22 cellular contexts compared by ENCODE assay signal in the genomic region with DNA sequence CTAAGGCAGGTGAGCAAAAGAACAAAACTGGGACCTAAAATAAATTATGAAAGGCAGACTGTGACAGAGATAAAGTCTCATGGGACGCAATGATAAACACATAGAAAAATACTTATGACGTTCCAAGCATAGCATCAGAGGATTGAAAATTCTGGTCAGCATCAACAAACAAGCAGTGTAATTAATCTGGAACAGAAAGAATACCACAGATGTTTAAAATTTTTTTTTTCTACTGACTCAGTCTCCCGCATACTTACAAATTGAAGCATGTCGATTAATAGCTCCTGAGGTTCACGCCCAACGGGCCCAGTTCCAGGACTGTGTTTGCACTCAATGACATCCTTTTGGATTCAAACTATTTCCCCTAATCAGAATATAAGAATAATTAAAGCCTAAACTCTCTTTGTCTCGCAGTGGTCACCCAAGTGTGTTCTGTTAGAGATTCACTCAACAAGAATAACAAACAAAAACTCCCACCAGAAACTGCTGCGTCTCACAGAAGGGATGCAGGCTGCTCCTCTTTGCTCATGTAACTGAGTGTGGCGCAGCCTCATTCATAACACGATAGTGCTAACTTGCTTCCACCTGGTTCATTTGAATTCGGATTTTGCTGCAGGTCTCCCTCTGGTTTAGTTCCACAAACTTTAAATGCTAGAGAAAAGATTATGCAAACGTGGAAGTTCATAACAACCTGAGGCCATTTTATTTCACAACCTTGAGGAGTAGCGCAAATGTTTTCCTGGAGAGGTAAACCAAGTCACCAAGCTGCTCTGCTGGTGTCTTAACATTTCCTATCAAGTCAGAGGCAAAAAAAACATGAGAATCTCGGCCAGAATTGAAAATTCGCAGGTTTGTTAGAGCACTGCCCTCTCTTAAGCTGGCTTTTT.
DNase-seq lines count a peak whose midpoint lies in the region; ATAC-seq and TF ChIP-seq lines count a peak whose summit lies in the region.
"Had no signal": no experiment of that assay in that cellular context is flagged by ENCODE, and none has a peak within 500 bp of the region (broad histone marks: within the 10 kb centered on the region; RNA-seq: fewer than 3 reads in every experiment).

No MANE protein-coding gene starts in this region.

- no peak for TF ChIP-seq CTCF in SK-N-SH (IDR thresholded peaks at IDR 0.05)

- ATAC-seq in aorta (ENCODE audit: low FRiP score) (no peak), GM21619 (IDR thresholded peaks at IDR 0.05; ENCODE audit: unreplicated experiment) (no peak), HG03159 (IDR thresholded peaks at IDR 0.05; ENCODE audit: unreplicated experiment) (no peak)
- ATAC-seq: GM12878, HepG2 had no signal

- no peak overlapping the region for H3K9ac ChIP-seq in SK-N-SH

- H3K4me1 ChIP-seq in SK-N-SH (ENCODE audit: control insufficient read depth in 1 of 2, insufficient read depth in 2 of 2, low read depth in 1 of 2, low read length in 1 of 2) (no peaks in the 10 kb centered on the region; a peak in 1 of 4 replicates), aorta (ENCODE audit: control insufficient read depth in 1 of 2, insufficient read depth in 2 of 2, low read length in 2 of 2) (no peaks in the 10 kb centered on the region)

- H3K9me2 ChIP-seq in SK-N-SH, result no peaks in the 10 kb centered on the region

- H3K36me3 ChIP-seq in SK-N-SH (replicated peaks in 1 of 2; ENCODE audit: control insufficient read depth in 1 of 2, insufficient read depth in 2 of 2, low read length in 1 of 2) (no peaks in the 10 kb centered on the region), aorta (ENCODE audit: control insufficient read depth in 1 of 2, insufficient read depth in 2 of 2, low read length in 1 of 2) (no peaks in the 10 kb centered on the region)
- H3K36me3 ChIP-seq: sigmoid colon had no signal

- H3K79me2 ChIP-seq in SK-N-SH (ENCODE audit: insufficient read depth), result no peaks in the 10 kb centered on the region

- H2AFZ ChIP-seq in SK-N-SH (ENCODE audit: low read depth), result 0 out of 2 replicates have a peak overlapping the region, but pooled peaks have one; percentile 72

- H3F3A ChIP-seq in SK-N-SH (replicated peaks; ENCODE audit: insufficient read depth), result peaks cover 3% of the 10 kb centered on the region

- H3K4me3 ChIP-seq in SK-N-SH (ENCODE audit: low read depth in 2 of 2, low read length in 1 of 2), result no peak overlapping the region
- no peak overlapping the region for H3K4me3 ChIP-seq in aorta (ENCODE audit: low read length in 2 of 2)
- H3K4me3 ChIP-seq: GM12878, lung, sigmoid colon had no signal

- H3K9me3 ChIP-seq in SK-N-SH, result no peaks in the 10 kb centered on the region
- no peaks in the 10 kb centered on the region for H3K9me3 ChIP-seq in aorta (ENCODE audit: control insufficient read depth, low read length)
- H3K9me3 ChIP-seq: sigmoid colon had no signal

- CTCF ChIA-PET in SK-N-SH (lab: Yijun Ruan, JAX), result no interaction called here

- intact Hi-C loops in aorta (cut with DNase I), result no loop called here

- H4K20me1 ChIP-seq in SK-N-SH (ENCODE audit: insufficient read depth), result no peaks in the 10 kb centered on the region

- 35% methylated on average over 15 of the region's 15 CpGs for WGBS in SK-N-SH (ENCODE audit: low lambda C conversion rate)
- WGBS in aorta, 2 donors, result 77 to 83% methylated on average over 15 of the region's 15 CpGs

- peak; percentile 11 for DNase-seq in NCI-H748 (lab: John Stamatoyannopoulos, UW; ENCODE audit: unreplicated experiment)
- no peak for DNase-seq in NCI-H748 treated with DMSO at 0.1 percent for 48 hours (lab: John Stamatoyannopoulos, UW)
- DNase-seq in SK-N-SH, result no peak
- peak; percentile 45 for DNase-seq in fibroblast of peridontal ligament (ENCODE audit: extremely low read depth)
- DNase-seq in renal cortical epithelial cell (ENCODE audit: low read depth), result peak; percentile 57
- no peak for DNase-seq in aorta
- DNase-seq: activated CD8-positive, alpha-beta memory T cell treated with anti-CD3 and anti-CD28 coated beads, Interleukin-2, amount 50 U/mL, for 48 hours; DMS79 treated with DMSO at 0.1 percent for 48 hours; H7; hippocampal formation; islet precursor cell; NCI-H1048; NCI-H187 treated with DMSO at 0.1 percent for 48 hours; NCI-H345; sigmoid colon had no signal

- H3K27ac ChIP-seq in SK-N-SH (ENCODE audit: low read depth in 2 of 2, low read length in 1 of 2), result peak overlapping the region in 1 of 2 experiments; percentile 58; a peak in 1 of 4 replicates
- H3K27ac ChIP-seq in aorta (ENCODE audit: low read depth in 1 of 2, low read length in 2 of 2), result no peak overlapping the region
- H3K27ac ChIP-seq: 22Rv1, RWPE1, sigmoid colon had no signal

- POLR2A ChIA-PET in SK-N-SH (lab: Yijun Ruan, JAX), result no interaction called here

- TF ChIP-seq EP300 in SK-N-SH (IDR thresholded peaks at IDR 0.05; ENCODE audit: borderline replicate concordance in 1 of 2, low read depth in 1 of 2, low read length in 1 of 2), result peak in 1 of 2 experiments; percentile 72; a peak in 1 of 4 replicates

- no peak for TF ChIP-seq RAD21 in SK-N-SH (IDR thresholded peaks at IDR 0.05; ENCODE audit: low read length)

- no peaks in the 10 kb centered on the region for H3K27me3 ChIP-seq in SK-N-SH (ENCODE audit: insufficient read depth)
- no peaks in the 10 kb centered on the region for H3K27me3 ChIP-seq in aorta (ENCODE audit: control insufficient read depth in 1 of 2, insufficient read depth in 2 of 2, low read length in 1 of 2)
- H3K27me3 ChIP-seq: sigmoid colon had no signal

- no peak overlapping the region for H3K4me2 ChIP-seq in SK-N-SH

TF ChIP-seq in SK-N-SH, 30 proteins besides CTCF, POLR2A, EP300 and RAD21:
- TF ChIP-seq NFIC (IDR thresholded peaks at IDR 0.05; ENCODE audit: borderline replicate concordance) (peak; percentile 47; the same call in 1 of the 2 replicates), POLR2AphosphoS5 (IDR thresholded peaks at IDR 0.05; ENCODE audit: low read depth, low read length) (no peak), TCF12 (IDR thresholded peaks at IDR 0.05) (peak; percentile 89), JUND (IDR thresholded peaks at IDR 0.05) (0 out of 2 replicates have a peak, but pooled peaks have one; percentile 10), RFX5 (IDR thresholded peaks at IDR 0.05; ENCODE audit: low read length) (no peak)
- TF ChIP-seq, protein P1, sequence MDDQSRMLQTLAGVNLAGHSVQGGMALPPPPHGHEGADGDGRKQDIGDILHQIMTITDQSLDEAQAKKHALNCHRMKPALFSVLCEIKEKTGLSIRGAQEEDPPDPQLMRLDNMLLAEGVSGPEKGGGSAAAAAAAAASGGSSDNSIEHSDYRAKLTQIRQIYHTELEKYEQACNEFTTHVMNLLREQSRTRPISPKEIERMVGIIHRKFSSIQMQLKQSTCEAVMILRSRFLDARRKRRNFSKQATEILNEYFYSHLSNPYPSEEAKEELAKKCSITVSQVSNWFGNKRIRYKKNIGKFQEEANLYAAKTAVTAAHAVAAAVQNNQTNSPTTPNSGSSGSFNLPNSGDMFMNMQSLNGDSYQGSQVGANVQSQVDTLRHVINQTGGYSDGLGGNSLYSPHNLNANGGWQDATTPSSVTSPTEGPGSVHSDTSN (IDR thresholded peaks at IDR 0.05), result peak; percentile 68

Comparison
In these comparisons a context has a peak if more than half of its experiments do, and no peak if none do; other contexts are left out.
1. DNase-seq: peak in NCI-H748 (single experiment), fibroblast of peridontal ligament (single experiment) and renal cortical epithelial cell (single experiment); none in NCI-H748 treated with DMSO at 0.1 percent for 48 hours (single experiment), SK-N-SH (single experiment) and aorta (0 of 2).